In the genomic region with DNA sequence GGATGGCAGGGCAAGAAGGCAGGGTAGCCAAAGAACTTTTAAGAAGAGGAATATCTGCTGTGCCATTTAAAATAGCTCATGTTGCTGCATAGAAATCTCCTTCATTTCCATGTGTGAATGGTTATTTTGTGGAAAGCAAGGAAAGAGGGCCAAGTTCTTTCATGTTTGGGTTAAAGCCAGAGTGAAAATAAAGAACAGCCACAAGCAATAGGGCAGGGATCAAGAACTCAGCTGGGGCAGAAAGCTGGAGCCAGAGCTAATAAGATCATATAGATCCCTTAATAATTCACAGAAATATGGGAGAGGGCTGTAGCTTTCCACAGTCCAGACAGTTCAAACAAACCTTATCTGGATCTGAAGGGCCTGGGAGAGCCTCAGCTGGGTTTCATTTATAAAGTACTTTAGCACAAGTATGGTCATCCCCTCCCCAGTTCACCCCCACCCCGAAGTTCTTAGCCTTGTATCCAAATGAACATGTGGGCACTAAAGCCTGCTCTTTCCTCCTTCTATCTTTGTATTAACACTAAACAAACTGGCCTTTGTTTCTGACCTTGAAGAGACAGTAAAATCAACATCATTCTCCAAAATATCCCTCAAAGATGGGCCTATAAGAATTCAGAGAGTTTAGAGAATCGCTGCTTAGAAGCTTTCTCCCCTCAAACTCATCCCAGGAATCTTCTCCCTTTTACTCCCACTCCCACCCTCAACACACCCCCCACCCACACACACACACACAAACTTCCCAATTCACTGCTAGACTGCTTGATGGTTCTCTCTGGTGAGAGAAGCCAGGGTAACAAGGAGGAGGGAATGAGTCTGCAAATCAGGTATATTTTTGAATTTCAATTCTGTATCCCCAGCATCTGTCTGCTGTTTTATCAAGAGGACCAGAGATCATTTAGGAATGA, we compare ENCODE assay signal across 21 cellular contexts. TPM values are rescaled to one million over a fixed set of nuclear protein-coding genes. Genes with fewer than 3 reads are reported as not detected.
A peak's percentile ranks its signal among the peaks of the same experiment; 100 is the strongest.
DNase-seq lines count a peak whose midpoint lies in the region; ATAC-seq, FAIRE-seq and TF ChIP-seq lines count a peak whose summit lies in the region.
"Had no signal": no experiment of that assay in that cellular context is flagged by ENCODE, and none has a peak within 500 bp of the region (broad histone marks: within the 10 kb centered on the region; RNA-seq: fewer than 3 reads in every experiment).

No MANE protein-coding gene starts in this region.

- H3K79me2 ChIP-seq in HepG2 (ENCODE audit: insufficient read depth, low read length) = no peaks in the 10 kb centered on the region

- TF ChIP-seq RAD21 in HepG2 (CRISPR knock-in tag; IDR thresholded peaks at IDR 0.05) = no peak

- H4K20me1 ChIP-seq in HepG2 (ENCODE audit: insufficient read depth, low read length) = no peaks in the 10 kb centered on the region

- H3K36me3 ChIP-seq in HepG2 (replicated peaks in 1 of 2; ENCODE audit: control insufficient read depth in 1 of 2, insufficient read depth in 2 of 2, low read length in 2 of 2) = no peaks in the 10 kb centered on the region
- H3K36me3 ChIP-seq: esophagus squamous epithelium had no signal

- no peaks in the 10 kb centered on the region for H3K27me3 ChIP-seq in HepG2 (ENCODE audit: control insufficient read depth in 1 of 2, insufficient read depth in 2 of 2, low read length in 2 of 2)

- no peaks in the 10 kb centered on the region for H3K4me1 ChIP-seq in HepG2 (ENCODE audit: insufficient read depth, low read length)
- H3K4me1 ChIP-seq: A549, esophagus squamous epithelium had no signal

- no peak overlapping the region for H3K4me3 Mint-ChIP-seq in nephron
- H3K4me3 Mint-ChIP-seq in activated naive CD8-positive, alpha-beta T cell treated with anti-CD3 and anti-CD28 coated beads, Interleukin-2, amount 50 U/mL, for 24 hours = no peak overlapping the region
- H3K4me3 Mint-ChIP-seq: activated CD4-positive, alpha-beta T cell treated with anti-CD3 and anti-CD28 coated beads for 36 hours; activated CD8-positive, alpha-beta memory T cell treated with anti-CD3 and anti-CD28 coated beads, Interleukin-2, amount 10 ng/mL, durations not matched to agents 7 days and 5 days; activated naive CD8-positive, alpha-beta T cell treated with anti-CD3 and anti-CD28 coated beads for 36 hours; CD4-positive, CD25-positive, alpha-beta regulatory T cell; naive thymus-derived CD8-positive, alpha-beta T cell; stimulated activated naive CD8-positive, alpha-beta T cell treated with anti-CD3 and anti-CD28 coated beads, Interleukin-15, Interleukin-2, amounts not matched to agents 100 ng/mL and 50 ng/mL, for 24 hours had no signal

- no peaks in the 10 kb centered on the region for H3K9me3 ChIP-seq in HepG2 (ENCODE audit: low read length)
- H3K9me3 ChIP-seq: A549, esophagus squamous epithelium had no signal

- peak; percentile 68 for DNase-seq in AG10803 (ENCODE audit: low read depth)
- DNase-seq in fibroblast of gingiva (ENCODE audit: low read depth) = peak; percentile 86
- DNase-seq in activated naive CD8-positive, alpha-beta T cell treated with anti-CD3 and anti-CD28 coated beads, Interleukin-2, amount 50 U/mL, for 24 hours = no peak
- DNase-seq in HepG2 (ENCODE audit: low spot score) = no peak
- DNase-seq in posterior cingulate gyrus = no peak
- DNase-seq: activated CD4-positive, alpha-beta T cell treated with anti-CD3 and anti-CD28 coated beads for 36 hours; activated CD8-positive, alpha-beta memory T cell treated with anti-CD3 and anti-CD28 coated beads, Interleukin-2, amount 10 ng/mL, durations not matched to agents 7 days and 5 days; activated naive CD8-positive, alpha-beta T cell treated with anti-CD3 and anti-CD28 coated beads for 36 hours; CD4-positive, CD25-positive, alpha-beta regulatory T cell; DMS53; effector CD4-positive, alpha-beta T cell; esophagus squamous epithelium; KG1; naive thymus-derived CD8-positive, alpha-beta T cell; NCI-H524 had no signal

- FAIRE-seq in HepG2 (lab: Jason Lieb, UNC) = no peak
- FAIRE-seq: A549, islet of Langerhans had no signal

- no peak overlapping the region for H3K4me2 ChIP-seq in HepG2 (ENCODE audit: low read depth, low read length)
- H3K4me2 ChIP-seq: A549 had no signal

- no peak overlapping the region for H2AFZ ChIP-seq in HepG2 (ENCODE audit: low read length)

- TF ChIP-seq CTCF in AG10803 (conservative IDR thresholded peaks at IDR 0.05; ENCODE audit: low read length) = no peak
- TF ChIP-seq CTCF in nephron (IDR thresholded peaks at IDR 0.05; ENCODE audit: unreplicated experiment in 3 of 3) = no peak
- TF ChIP-seq CTCF in HepG2 (CRISPR knock-in tag; IDR thresholded peaks at IDR 0.05) = no peak

- no peaks in the 10 kb centered on the region for H3K27me3 Mint-ChIP-seq in nephron (ENCODE audit: low read depth)
- peaks cover 17% of the 10 kb centered on the region for H3K27me3 Mint-ChIP-seq in activated naive CD8-positive, alpha-beta T cell treated with anti-CD3 and anti-CD28 coated beads, Interleukin-2, amount 50 U/mL, for 24 hours

- no peak for TF ChIP-seq EP300 in HepG2 (IDR thresholded peaks at IDR 0.05; ENCODE audit: low read depth in 2 of 2, low read length in 2 of 2)
- no peak for TF ChIP-seq EP300 in HepG2 (CRISPR knock-in tag; IDR thresholded peaks at IDR 0.05; ENCODE audit: borderline replicate concordance)

- ATAC-seq in SK-N-SH treated with all-trans-retinoic acid at 6 μM for 48 hours (peak; percentile 32), GM18867 (IDR thresholded peaks at IDR 0.05; ENCODE audit: unreplicated experiment) (no peak), HepG2 (no peak)
- no peak for ATAC-seq in activated naive CD8-positive, alpha-beta T cell treated with anti-CD3 and anti-CD28 coated beads, Interleukin-2, amount 50 U/mL, for 24 hours
- ATAC-seq: A549; activated CD4-positive, alpha-beta T cell treated with anti-CD3 and anti-CD28 coated beads for 36 hours; activated CD8-positive, alpha-beta memory T cell treated with anti-CD3 and anti-CD28 coated beads, Interleukin-2, amount 10 ng/mL, durations not matched to agents 7 days and 5 days; naive thymus-derived CD8-positive, alpha-beta T cell had no signal

- no peak overlapping the region for H3K9ac ChIP-seq in HepG2 (ENCODE audit: insufficient read depth, low read depth, low read length)

- in situ Hi-C loops in HepG2 (cut with HindIII; ENCODE audit: extremely low pct_ligation_motif_present, low pct_unique_long_range_greater_than_20kb) = loop anchor here (25.0 kb wide), 1 partner anchor 443 kb away; no protein-coding TSS in a partner anchor

- peaks cover 12% of the 10 kb centered on the region for H3K9me3 Mint-ChIP-seq in nephron
- peaks cover 4% of the 10 kb centered on the region for H3K9me3 Mint-ChIP-seq in activated naive CD8-positive, alpha-beta T cell treated with anti-CD3 and anti-CD28 coated beads, Interleukin-2, amount 50 U/mL, for 24 hours

- peak overlapping the region; percentile 5 to 66 (median 37) for H3K27ac Mint-ChIP-seq in nephron
- no peak overlapping the region for H3K27ac Mint-ChIP-seq in activated naive CD8-positive, alpha-beta T cell treated with anti-CD3 and anti-CD28 coated beads, Interleukin-2, amount 50 U/mL, for 24 hours
- H3K27ac Mint-ChIP-seq: activated CD4-positive, alpha-beta T cell treated with anti-CD3 and anti-CD28 coated beads for 36 hours; activated CD8-positive, alpha-beta memory T cell treated with anti-CD3 and anti-CD28 coated beads, Interleukin-2, amount 10 ng/mL, durations not matched to agents 7 days and 5 days; activated naive CD8-positive, alpha-beta T cell treated with anti-CD3 and anti-CD28 coated beads for 36 hours; CD4-positive, CD25-positive, alpha-beta regulatory T cell; naive thymus-derived CD8-positive, alpha-beta T cell; stimulated activated naive CD8-positive, alpha-beta T cell treated with anti-CD3 and anti-CD28 coated beads, Interleukin-15, Interleukin-2, amounts not matched to agents 100 ng/mL and 50 ng/mL, for 24 hours had no signal

- H3K27ac ChIP-seq in HepG2 (ENCODE audit: extremely low read length, insufficient read depth, low read length) = no peak overlapping the region
- H3K27ac ChIP-seq: A549, esophagus squamous epithelium had no signal

- H3K4me3 ChIP-seq in AG10803 (ENCODE audit: low read length) (no peak overlapping the region), HepG2 (replicated peaks in 1 of 3; ENCODE audit: insufficient read depth in 1 of 3, low read depth in 2 of 3, low read length in 3 of 3) (no peak overlapping the region)
- H3K4me3 ChIP-seq: A549, esophagus squamous epithelium had no signal

- BruUV-seq in HepG2 (replicated peaks; lab: Mats Ljungman, UMichigan) = no TSS peak

- TF ChIP-seq POLR2A in HepG2 (IDR thresholded peaks at IDR 0.05; ENCODE audit: insufficient read depth in 1 of 2, low read depth in 2 of 2, low read length in 2 of 2) = no peak

- intact Hi-C loops in HepG2 (cut with micrococcal nuclease; ENCODE audit: unreplicated experiment) (no loop called here), posterior cingulate gyrus (cut with DNase I) (no loop called here)

- POLR2A ChIA-PET in HepG2 (lab: Yijun Ruan, JAX) = no interaction called here

- H3K36me3 Mint-ChIP-seq in nephron (ENCODE audit: low read depth) = no peaks in the 10 kb centered on the region
- H3K36me3 Mint-ChIP-seq in activated naive CD8-positive, alpha-beta T cell treated with anti-CD3 and anti-CD28 coated beads, Interleukin-2, amount 50 U/mL, for 24 hours (ENCODE audit: low read depth) = no peaks in the 10 kb centered on the region
- H3K36me3 Mint-ChIP-seq: activated CD8-positive, alpha-beta memory T cell treated with anti-CD3 and anti-CD28 coated beads, Interleukin-2, amount 10 ng/mL, durations not matched to agents 7 days and 5 days; activated naive CD8-positive, alpha-beta T cell treated with anti-CD3 and anti-CD28 coated beads for 36 hours; CD4-positive, CD25-positive, alpha-beta regulatory T cell had no signal

- WGBS in HepG2 (ENCODE audit: low lambda C conversion rate) = 0% methylated on average over 2 of the region's 2 CpGs

- H3K4me1 Mint-ChIP-seq in nephron = peaks cover 27% of the 10 kb centered on the region
- H3K4me1 Mint-ChIP-seq in activated naive CD8-positive, alpha-beta T cell treated with anti-CD3 and anti-CD28 coated beads, Interleukin-2, amount 50 U/mL, for 24 hours = no peaks in the 10 kb centered on the region
- H3K4me1 Mint-ChIP-seq: activated CD4-positive, alpha-beta T cell treated with anti-CD3 and anti-CD28 coated beads for 36 hours; activated CD8-positive, alpha-beta memory T cell treated with anti-CD3 and anti-CD28 coated beads, Interleukin-2, amount 10 ng/mL, durations not matched to agents 7 days and 5 days; activated naive CD8-positive, alpha-beta T cell treated with anti-CD3 and anti-CD28 coated beads for 36 hours; CD4-positive, CD25-positive, alpha-beta regulatory T cell; naive thymus-derived CD8-positive, alpha-beta T cell had no signal

- CTCF ChIA-PET in HepG2 (lab: Yijun Ruan, JAX; ENCODE audit: low intra/inter-chr PET ratio, low total read pairs) = no interaction called here

RNA-seq across cellular contexts. Expression of gene UTP25, which starts 41.7 kb away (rescaled TPM):
- total RNA-seq in HepG2 (2016; rRNA removed; fragmentation: Illumina TruSeq; extraction: Trizol) = 5.7 and 6.6 TPM in 2 replicates
- total RNA-seq in HepG2 (2016; cell fraction: cytosol; rRNA removed; fragmentation: Illumina TruSeq; extraction: Trizol; ENCODE audit: low read depth) = 0.53 and 0.81 TPM in 2 replicates
- 5.6 and 6.7 TPM in 2 replicates for total RNA-seq in HepG2 (2016; cell fraction: insoluble cytoplasmic fraction; rRNA removed; fragmentation: Illumina TruSeq; extraction: Trizol)
- 1.3 and 1.5 TPM in 2 replicates for total RNA-seq in HepG2 (2016; cell fraction: membrane; rRNA removed; fragmentation: Illumina TruSeq; extraction: Trizol)
- total RNA-seq in HepG2 (2016; cell fraction: nucleus; rRNA removed; fragmentation: Illumina TruSeq; extraction: Trizol) = 8.4 and 8.5 TPM in 2 replicates
- 4.4 and 4.8 TPM in 2 replicates for polyA plus RNA-seq in HepG2 (2011; rRNA removed)
- 2.2 and 3.6 TPM in 2 replicates for polyA plus RNA-seq in HepG2 (2011; cell fraction: cytosol; rRNA removed)
- 4.4 and 4.6 TPM in 2 replicates for polyA plus RNA-seq in HepG2 (2011; cell fraction: nucleus; rRNA removed)
- polyA plus RNA-seq in HepG2 (2012) = 3.8 and 4.2 TPM in 2 replicates
- 0.15 and 0.20 TPM in 2 replicates for polyA plus RNA-seq in HepG2 (2016; cell fraction: cytosol; fragmentation: Illumina TruSeq; extraction: Trizol; ENCODE audit: low read depth)
- polyA plus RNA-seq in HepG2 (2016; cell fraction: insoluble cytoplasmic fraction; fragmentation: Illumina TruSeq; extraction: Trizol; ENCODE audit: low read depth) = 5.4 and 5.9 TPM in 2 replicates
- polyA plus RNA-seq in HepG2 (2016; cell fraction: membrane; fragmentation: Illumina TruSeq; extraction: Trizol; ENCODE audit: low read depth) = 0.49 and 0.59 TPM in 2 replicates
- polyA plus RNA-seq in HepG2 (2016; cell fraction: nucleus; fragmentation: Illumina TruSeq; extraction: Trizol; ENCODE audit: insufficient read depth, low read depth) = 4.6 and 5.1 TPM in 2 replicates
- polyA minus RNA-seq in HepG2 (2011; rRNA and poly(A)+ RNA removed; ENCODE audit: low replicate concordance) = 7.4 and 25.4 TPM in 2 replicates
- polyA minus RNA-seq in HepG2 (2011; cell fraction: cytosol; rRNA and poly(A)+ RNA removed) = 2.7 and 4.1 TPM in 2 replicates
- polyA minus RNA-seq in HepG2 (2011; cell fraction: nucleus; rRNA and poly(A)+ RNA removed) = 24.7 and 28.3 TPM in 2 replicates

Comparison
In these comparisons a context has a peak if more than half of its experiments do, and no peak if none do; other contexts are left out.
1. DNase-seq: peak in AG10803 (single experiment) and fibroblast of gingiva (single experiment); none in activated naive CD8-positive, alpha-beta T cell treated with anti-CD3 and anti-CD28 coated beads, Interleukin-2, amount 50 U/mL, for 24 hours (single experiment), HepG2 (single experiment) and posterior cingulate gyrus (0 of 10).